In the genomic region with DNA sequence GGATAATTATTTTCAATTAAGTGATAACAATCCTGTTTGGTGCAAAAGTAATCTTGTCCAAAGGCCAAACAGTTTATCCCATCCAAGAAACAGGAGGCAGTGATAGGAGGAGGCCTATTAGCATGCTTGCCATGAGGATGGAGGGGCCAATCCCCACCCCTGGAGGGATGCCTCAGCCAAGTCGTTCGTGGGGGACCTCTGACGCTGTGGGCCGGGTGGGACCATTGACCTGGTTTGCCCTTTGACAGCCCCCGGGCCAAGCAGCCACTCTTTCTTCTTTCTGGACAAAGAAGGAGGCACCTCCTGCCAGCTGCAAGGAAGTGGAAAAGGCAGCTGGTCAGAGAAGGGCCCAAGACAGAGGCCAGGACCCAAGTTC, we compare ENCODE assay signal across 24 cellular contexts. TPM values are rescaled to one million over a fixed set of nuclear protein-coding genes. Genes with fewer than 3 reads are reported as not detected.
DNase-seq lines count a peak whose midpoint lies in the region; ATAC-seq and TF ChIP-seq lines count a peak whose summit lies in the region.
"Had no signal": no experiment of that assay in that cellular context is flagged by ENCODE, and none has a peak within 500 bp of the region (broad histone marks: within the 10 kb centered on the region; RNA-seq: fewer than 3 reads in every experiment).

No MANE protein-coding gene starts in this region.

- H3K9me3 ChIP-seq in DOHH2 (ENCODE audit: control insufficient read depth, insufficient read depth, low read length) (peaks cover 7% of the 10 kb centered on the region; the same call in 1 of the 2 replicates), SU-DHL-6 (ENCODE audit: insufficient read depth, low read length) (0 out of 2 replicates have a peak, but pooled peaks cover 4% of the 10 kb centered on the region)
- H3K9me3 ChIP-seq: adrenal gland, colonic mucosa, ovary, sigmoid colon, thoracic aorta had no signal

- peak overlapping the region; percentile 99 for H3K27ac ChIP-seq in DOHH2 (ENCODE audit: low read depth, low read length)
- peak overlapping the region; percentile 97 for H3K27ac ChIP-seq in SU-DHL-6 (ENCODE audit: low read depth, low read length)
- H3K27ac ChIP-seq: adrenal gland, colonic mucosa, ovary, PC-9, sigmoid colon, thoracic aorta, VCaP had no signal

- DNase-seq in islet precursor cell = no peak
- no peak for DNase-seq in Right ventricle myocardium superior
- no peak for DNase-seq in NCI-H1105 (lab: John Stamatoyannopoulos, UW)
- DNase-seq in NCI-H526 (lab: John Stamatoyannopoulos, UW) = no peak
- DNase-seq: ACHN; activated CD4-positive, alpha-beta T cell treated with anti-CD3 and anti-CD28 coated beads, Interleukin-2, amount 50 U/mL, for 48 hours; activated effector memory CD4-positive, alpha-beta T cell treated with anti-CD3 and anti-CD28 coated beads, Interleukin-2, amount 50 U/mL, for 16 hours; adrenal gland; colonic mucosa; glutamatergic neuron; NCI-H1694; NCI-H748 treated with DMSO at 0.1 percent for 48 hours; ovary; PC-9; sigmoid colon; T-helper 17 cell had no signal

- TF ChIP-seq CTCF in DOHH2 (IDR thresholded peaks at IDR 0.05; ENCODE audit: low read depth, low read length, poor library complexity, severe bottlenecking) = no peak
- TF ChIP-seq CTCF in SU-DHL-6 (IDR thresholded peaks at IDR 0.05; ENCODE audit: insufficient read depth, low read length, poor library complexity, severe bottlenecking) = no peak

- H3K4me2 ChIP-seq in DOHH2 (ENCODE audit: low read length) = peak overlapping the region; percentile 63
- peak overlapping the region; percentile 48 for H3K4me2 ChIP-seq in SU-DHL-6 (ENCODE audit: low read depth, low read length, poor library complexity, severe bottlenecking)
- H3K4me2 ChIP-seq: GM23338, PC-9 had no signal

- H3K4me3 ChIP-seq in DOHH2 (ENCODE audit: low read length) (peak overlapping the region; percentile 63), SU-DHL-6 (ENCODE audit: insufficient read depth, low read length, poor library complexity, severe bottlenecking) (no peak overlapping the region)
- H3K4me3 ChIP-seq: adrenal gland, colonic mucosa, GM23338, ovary, PC-9, sigmoid colon, thoracic aorta had no signal

- H3K4me1 ChIP-seq in DOHH2 (ENCODE audit: control insufficient read depth, low read length) = peaks cover 99% of the 10 kb centered on the region
- H3K4me1 ChIP-seq: adrenal gland, colonic mucosa, sigmoid colon had no signal

- H3K9me2 ChIP-seq in DOHH2 (replicated peaks; ENCODE audit: control insufficient read depth, low read length) (no peaks in the 10 kb centered on the region), SU-DHL-6 (replicated peaks; ENCODE audit: insufficient read depth, low read length) (no peaks in the 10 kb centered on the region)

- peaks cover 49% of the 10 kb centered on the region for H3F3A ChIP-seq in DOHH2 (ENCODE audit: control insufficient read depth, insufficient read depth)
- H3F3A ChIP-seq in SU-DHL-6 (ENCODE audit: insufficient read depth) = peaks cover 87% of the 10 kb centered on the region

- H2AFZ ChIP-seq in SU-DHL-6 (ENCODE audit: low read depth, low read length, severe bottlenecking) = no peak overlapping the region
- H2AFZ ChIP-seq: GM23338, PC-9 had no signal

- H3K9ac ChIP-seq in SU-DHL-6 (ENCODE audit: low read length) = peak overlapping the region; percentile 62

- H4K20me1 ChIP-seq in DOHH2 (ENCODE audit: control insufficient read depth, insufficient read depth, low read depth, low read length) = no peaks in the 10 kb centered on the region
- H4K20me1 ChIP-seq in SU-DHL-6 (ENCODE audit: low read depth, low read length) = no peaks in the 10 kb centered on the region

- H3K36me3 ChIP-seq in DOHH2 (ENCODE audit: control insufficient read depth, low read length) = peaks cover 11% of the 10 kb centered on the region
- peaks cover 3% of the 10 kb centered on the region; the same call in 1 of the 2 replicates for H3K36me3 ChIP-seq in SU-DHL-6 (ENCODE audit: low read length)
- H3K36me3 ChIP-seq: adrenal gland, colonic mucosa, ovary, sigmoid colon, thoracic aorta had no signal

- H3K79me2 ChIP-seq in DOHH2 (ENCODE audit: control insufficient read depth, low read length) (peaks cover 12% of the 10 kb centered on the region), SU-DHL-6 (ENCODE audit: insufficient read depth, low read length) (no peaks in the 10 kb centered on the region; the same call in 1 of the 2 replicates)

- ATAC-seq in GM19025 (IDR thresholded peaks at IDR 0.05; ENCODE audit: low read depth, unreplicated experiment) (peak; percentile 22), HG03066 (IDR thresholded peaks at IDR 0.05; ENCODE audit: low read depth, unreplicated experiment) (peak; percentile 24), Right ventricle myocardium superior (ENCODE audit: poor library complexity) (no peak)
- ATAC-seq: HepG2, T-helper 17 cell had no signal

- H3K27me3 ChIP-seq in DOHH2 (ENCODE audit: control insufficient read depth, low read length) (no peaks in the 10 kb centered on the region), SU-DHL-6 (ENCODE audit: low read length) (no peaks in the 10 kb centered on the region)
- H3K27me3 ChIP-seq: adrenal gland, colonic mucosa, ovary, sigmoid colon had no signal

- intact Hi-C loops in Right ventricle myocardium superior (cut with DNase I) = no loop called here

RNA-seq across cellular contexts. Expression of gene GRHPR, which starts 39.5 kb away (rescaled TPM):
- 109 TPM for total RNA-seq in Right ventricle myocardium superior
